In genomic region chr7:23597064-23597907, GRCh38 we compare ENCODE assay signal across 8 cellular contexts. TPM values are rescaled to one million over a fixed set of nuclear protein-coding genes. Genes with fewer than 3 reads are reported as not detected.
DNase-seq lines count a peak whose midpoint lies in the region; ATAC-seq, FAIRE-seq and TF ChIP-seq lines count a peak whose summit lies in the region.

CCDC126 (plus strand) TSS chr7:23597382; CDS start chr7:23611316, 13,934 bp downstream.

- H3K27ac ChIP-seq in liver (ENCODE audit: low read depth in 1 of 2, low read length in 2 of 2) = peak within 1 kb of the TSS; percentile 71 to 96

- H3K4me1 ChIP-seq in liver (ENCODE audit: control insufficient read depth in 4 of 4, insufficient read depth in 4 of 4, low read length in 3 of 4) = peaks cover 2 to 12% (median 8%) of the 10 kb centered on the region in 4 donors

- H3K36me3 ChIP-seq in BJ (ENCODE audit: control insufficient read depth, insufficient read depth, low read length) (no peaks in the 10 kb centered on the region), liver (ENCODE audit: control insufficient read depth in 4 of 4, insufficient read depth in 3 of 4, low read depth in 1 of 4, low read length in 3 of 4) (no peaks in the 10 kb centered on the region)

- H3K27me3 ChIP-seq in BJ (ENCODE audit: control insufficient read depth, insufficient read depth, low read length) = 0 out of 2 replicates have a peak, but pooled peaks cover 2% of the 10 kb centered on the region
- no peaks in the 10 kb centered on the region for H3K27me3 ChIP-seq in liver (ENCODE audit: control insufficient read depth in 4 of 4, insufficient read depth in 4 of 4, low read length in 3 of 4)

- WGBS in liver = 2% methylated on average over 94 of the region's 94 CpGs

- TF ChIP-seq CTCF in BJ (IDR thresholded peaks at IDR 0.05; ENCODE audit: insufficient read depth, low read depth, low read length) (no peak), liver (IDR thresholded peaks at IDR 0.05; ENCODE audit: low read depth, low read length, missing input control) (no peak)

- CTCF ChIA-PET in BJ (lab: Yijun Ruan, JAX) = interaction anchor here (0.9 kb wide), 1 partner anchor 51 kb away, joined by 3 read pairs; no protein-coding TSS in a partner anchor

- peak within 1 kb of the TSS; percentile 76 for H3K4me3 ChIP-seq in BJ (ENCODE audit: low read depth, low read length)
- H3K4me3 ChIP-seq in liver (ENCODE audit: low read depth in 1 of 3, low read length in 3 of 3) = peak within 1 kb of the TSS; percentile 74 to 97 (median 82)

- ATAC-seq in HG03442 (IDR thresholded peaks at IDR 0.05; ENCODE audit: unreplicated experiment) = peak; percentile 74

- FAIRE-seq in GM19239 (lab: Jason Lieb, UNC) = peak; percentile 84

- H3K9ac ChIP-seq in liver (ENCODE audit: low read depth in 1 of 2, low read length in 2 of 2) = peak within 1 kb of the TSS; percentile 15 to 82

- H3K9me3 ChIP-seq in liver (ENCODE audit: control insufficient read depth in 4 of 4, low read length in 3 of 4) = no peaks in the 10 kb centered on the region

- no peak for TF ChIP-seq RAD21 in liver (IDR thresholded peaks at IDR 0.05)

- DNase-seq in BJ (ENCODE audit: low read depth) (peak; percentile 47), GM19239 (ENCODE audit: insufficient read length, low spot score) (peak; percentile 79), NCI-H510A treated with DMSO at 0.1 percent for 48 hours (lab: John Stamatoyannopoulos, UW) (peak; percentile 80), dermis blood vessel endothelial cell (peak; percentile 94)
- peak; percentile 74 for DNase-seq in activated CD4-positive, alpha-beta T cell treated with anti-CD3 and anti-CD28 coated beads, Interleukin-2, amount 50 U/mL, for 1 hour
- DNase-seq in stimulated activated CD4-positive, alpha-beta T cell treated with anti-CD3 and anti-CD28 coated beads, Interleukin-4, amount 100 ng/mL, for 1 hour = peak; percentile 85

- POLR2A ChIA-PET in BJ (lab: Charles Lee) = interaction anchor here (0.9 kb wide), 1 partner anchor 9 kb away, joined by 3 read pairs; no protein-coding TSS in a partner anchor

TF ChIP-seq in liver, 16 proteins besides CTCF, POLR2A, EP300 and RAD21:
- TF ChIP-seq REST (IDR thresholded peaks at IDR 0.05) = peak; percentile 51
- no peak for TF ChIP-seq JUND (IDR thresholded peaks at IDR 0.05)
- no peak for TF ChIP-seq EGR1 (IDR thresholded peaks at IDR 0.05; ENCODE audit: low read depth in 2 of 2)
- no peak for TF ChIP-seq FOXA2 (IDR thresholded peaks at IDR 0.05)
- no peak for TF ChIP-seq HNF4G (IDR thresholded peaks at IDR 0.05)
- peak; percentile 69 for TF ChIP-seq ZBTB33 (IDR thresholded peaks at IDR 0.05)
- TF ChIP-seq MAX (IDR thresholded peaks at IDR 0.05) = peak; percentile 99
- TF ChIP-seq SP1 (IDR thresholded peaks at IDR 0.05) = peak; percentile 62
- TF ChIP-seq YY1 (IDR thresholded peaks at IDR 0.05) = peak; percentile 90
- peak in 1 of 2 donors; percentile 69 for TF ChIP-seq GABPA (IDR thresholded peaks at IDR 0.05 in 1 of 2, conservative IDR thresholded peaks at IDR 0.05 in 1 of 2)
- TF ChIP-seq HNF4A (conservative IDR thresholded peaks at IDR 0.05) = no peak

RNA-seq across cellular contexts. Expression of gene CCDC126, which starts in this region (rescaled TPM):
- 2.4 and 5.0 TPM in 2 replicates for polyA plus RNA-seq in BJ (2011; rRNA removed)
- 1.1 and 1.8 TPM in 2 replicates for polyA minus RNA-seq in BJ (2011; rRNA and poly(A)+ RNA removed)
- total RNA-seq in dermis blood vessel endothelial cell = 17.3 and 28.2 TPM in 2 replicates
- 10 to 100 TPM in 1 of 2 donors, 1 to 10 TPM in 1; 6.2 to 11.3 TPM for total RNA-seq in liver
- polyA plus RNA-seq in liver = 1 to 10 TPM; 4.8 to 9.3 TPM

Comparison
In these comparisons a context has a peak if more than half of its experiments do, and no peak if none do; other contexts are left out.
1. Peak in every context shown above with its lines: DNase-seq, ATAC-seq, H3K4me3 ChIP-seq and H3K27ac ChIP-seq.